Comparison of ENCODE assay signal across 10 cellular contexts in the genomic region with DNA sequence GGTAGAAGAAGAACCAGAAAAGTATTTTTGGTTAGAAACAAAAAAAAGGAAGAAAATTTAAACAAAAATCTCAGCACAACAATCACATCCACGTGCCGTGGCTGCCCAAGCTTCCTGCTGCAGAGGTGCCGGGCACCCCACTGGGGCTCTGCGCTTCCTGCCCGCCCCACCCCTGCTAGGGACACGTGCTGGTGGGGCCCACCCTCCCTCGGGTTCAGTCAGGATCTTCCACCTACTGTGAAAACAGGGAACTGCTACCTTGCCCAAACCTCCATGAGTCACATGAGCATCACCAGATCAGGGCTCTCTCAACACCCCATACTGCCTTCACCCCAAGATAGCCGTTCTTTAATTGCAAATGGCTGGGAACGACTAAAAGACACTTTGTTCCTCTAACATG. TPM values are rescaled to one million over a fixed set of nuclear protein-coding genes. Genes with fewer than 3 reads are reported as not detected.
A peak's percentile ranks its signal among the peaks of the same experiment; 100 is the strongest.
DNase-seq lines count a peak whose midpoint lies in the region; ATAC-seq and TF ChIP-seq lines count a peak whose summit lies in the region.
"Had no signal": no experiment of that assay in that cellular context is flagged by ENCODE, and none has a peak within 500 bp of the region (broad histone marks: within the 10 kb centered on the region; RNA-seq: fewer than 3 reads in every experiment).

No MANE protein-coding gene starts in this region.

- TF ChIP-seq CTCF in H9 (conservative IDR thresholded peaks at IDR 0.05) = no peak
- no peak for TF ChIP-seq CTCF in activated B cell treated with CpG ODN at 0.5 μM for 24 hours (IDR thresholded peaks at IDR 0.05)
- TF ChIP-seq CTCF in hepatocyte (IDR thresholded peaks at IDR 0.05; ENCODE audit: poor library complexity) = no peak

- no peaks in the 10 kb centered on the region; the same call in 1 of the 2 replicates for H3K27me3 Mint-ChIP-seq in H9 (ENCODE audit: low read depth)
- H3K27me3 Mint-ChIP-seq in activated B cell treated with CpG ODN at 0.5 μM for 24 hours = no peaks in the 10 kb centered on the region

- intact Hi-C loops in activated B cell treated with CpG ODN at 0.5 μM for 24 hours (cut with micrococcal nuclease) (no loop called here), left colon (cut with DNase I, micrococcal nuclease) (no loop called here)

- H4K91ac ChIP-seq in H9 (ENCODE audit: insufficient read length, low read depth, low read length) = no peak overlapping the region

- H3K36me3 ChIP-seq in hepatocyte (replicated peaks; ENCODE audit: insufficient read depth, low read depth) = peaks cover 4% of the 10 kb centered on the region

- H3K27ac ChIP-seq in H9 (ENCODE audit: insufficient read length, low read depth, low read length) (no peak overlapping the region), hepatocyte (no peak overlapping the region)
- H3K27ac ChIP-seq: pancreas had no signal

- H3K4me2 ChIP-seq in H9 (ENCODE audit: insufficient read depth, insufficient read length, low read length) (no peak overlapping the region), hepatocyte (no peak overlapping the region)

- H2BK120ac ChIP-seq in H9 (ENCODE audit: low read depth, low read length, poor library complexity, severe bottlenecking) = no peak overlapping the region

- H3K23ac ChIP-seq in H9 (ENCODE audit: insufficient read length, low read depth, low read length) = no peak overlapping the region

- no peaks in the 10 kb centered on the region for H3K9me2 ChIP-seq in hepatocyte (replicated peaks; ENCODE audit: insufficient read depth)

- H3K23me2 ChIP-seq in H9 (ENCODE audit: insufficient read length, low read depth, low read length, poor library complexity, severe bottlenecking) = no peaks in the 10 kb centered on the region

- H2BK5ac ChIP-seq in H9 (ENCODE audit: insufficient read length, low read length) = no peak overlapping the region

- H3K79me1 ChIP-seq in H9 (ENCODE audit: insufficient read depth, low read depth, low read length, poor library complexity, severe bottlenecking) = no peaks in the 10 kb centered on the region

- H3K9ac ChIP-seq in H9 (ENCODE audit: extremely low read depth, insufficient read length, low read length) = no peak overlapping the region

- H3K27ac Mint-ChIP-seq in H9 = peak overlapping the region in 2 of 3 experiments; percentile 83 to 85; a peak in 3 of 7 replicates
- H3K27ac Mint-ChIP-seq in activated B cell treated with CpG ODN at 0.5 μM for 24 hours = peak overlapping the region; percentile 30

- no peak overlapping the region for H2BK20ac ChIP-seq in H9 (ENCODE audit: low read depth, low read length, poor library complexity, severe bottlenecking)

- no peak overlapping the region for H2AFZ ChIP-seq in H9 (ENCODE audit: low read length)
- no peak overlapping the region for H2AFZ ChIP-seq in hepatocyte

- ATAC-seq in activated B cell treated with CpG ODN at 0.5 μM for 24 hours (ENCODE audit: low read depth) = peak; percentile 62
- ATAC-seq in left colon = no peak

- H4K8ac ChIP-seq in H9 (replicated peaks; ENCODE audit: insufficient read length, low read depth, low read length) = no peak overlapping the region

- POLR2A ChIA-PET in activated B cell treated with CpG ODN at 0.5 μM for 24 hours (lab: Charles Lee) = interaction anchor here (0.5 to 1.2 kb wide), 2 partner anchors 12 to 228 kb away, joined by 4 read pairs; no protein-coding TSS in a partner anchor

- DNase-seq in H9 (no peak), activated B cell treated with CpG ODN at 0.5 μM for 24 hours (no peak), hepatocyte (ENCODE audit: low spot score) (no peak), 8988T (no peak), left colon (no peak)
- peak; percentile 78 for DNase-seq in central memory CD4-positive, alpha-beta T cell
- DNase-seq in stimulated activated CD8-positive, alpha-beta memory T cell treated with anti-CD3 and anti-CD28 coated beads, Interleukin-4, amount 100 ng/mL, for 24 hours (ENCODE audit: low read depth) = peak; percentile 56
- DNase-seq: GOT3, NCI-H774, pancreas had no signal

- no peak overlapping the region for H3K18ac ChIP-seq in H9 (ENCODE audit: insufficient read length, low read depth, low read length)

- H2BK12ac ChIP-seq in H9 (ENCODE audit: insufficient read length, low read depth, low read length) = no peak overlapping the region

- H3K79me2 ChIP-seq in H9 (ENCODE audit: insufficient read depth, low read length) = no peaks in the 10 kb centered on the region
- H3K79me2 ChIP-seq in hepatocyte = no peaks in the 10 kb centered on the region

- H2BK15ac ChIP-seq in H9 (ENCODE audit: low read depth, low read length) = no peak overlapping the region

- H3K4ac ChIP-seq in H9 (ENCODE audit: low read depth, low read length) = no peak overlapping the region

- no CpG with 5 or more reads among the region's 9 CpGs for WGBS in H9 (ENCODE audit: extremely low coverage, insufficient read length, low lambda C conversion rate)
- WGBS in hepatocyte (ENCODE audit: low lambda C conversion rate, missing lambda C conversion rate) = 90% methylated on average over 9 of the region's 9 CpGs

- no peak overlapping the region for H2AK5ac ChIP-seq in H9 (ENCODE audit: insufficient read length, low read length)

- no peak overlapping the region for H3T11ph ChIP-seq in H9 (ENCODE audit: low read length)

- H3K9me3 ChIP-seq in H9 (ENCODE audit: control insufficient read depth, low read depth, low read length) = no peaks in the 10 kb centered on the region
- no peaks in the 10 kb centered on the region for H3K9me3 ChIP-seq in hepatocyte (ENCODE audit: low read depth)
- H3K9me3 ChIP-seq: pancreas had no signal

- peaks cover 60 to 89% (median 83%) of the 10 kb centered on the region in 3 experiments; a peak in 6 of 7 replicates for H3K36me3 Mint-ChIP-seq in H9 (ENCODE audit: insufficient read depth in 1 of 3, low read depth in 3 of 3)
- H3K36me3 Mint-ChIP-seq in activated B cell treated with CpG ODN at 0.5 μM for 24 hours (ENCODE audit: low read depth) = peaks cover 89% of the 10 kb centered on the region

- H4K5ac ChIP-seq in H9 (ENCODE audit: insufficient read length, low read depth, low read length) = no peak overlapping the region

- no peak overlapping the region for H3K14ac ChIP-seq in H9 (ENCODE audit: insufficient read depth, low read length)

- CTCF ChIA-PET in activated B cell treated with CpG ODN at 0.5 μM for 24 hours (lab: Charles Lee) = interaction anchor here (0.8 to 1.5 kb wide), 2 partner anchors 165 to 309 kb away, joined by 3 to 4 read pairs; no protein-coding TSS in a partner anchor

- no peak overlapping the region for H3K4me3 ChIP-seq in hepatocyte
- H3K4me3 ChIP-seq: pancreas had no signal

- H3K9me3 Mint-ChIP-seq in H9 (no peaks in the 10 kb centered on the region), activated B cell treated with CpG ODN at 0.5 μM for 24 hours (no peaks in the 10 kb centered on the region)

- H3K4me1 Mint-ChIP-seq in H9 (no peaks in the 10 kb centered on the region), activated B cell treated with CpG ODN at 0.5 μM for 24 hours (peaks cover 14% of the 10 kb centered on the region)

- H3K27me3 ChIP-seq in H9 (ENCODE audit: insufficient read depth, low read length) (no peaks in the 10 kb centered on the region), hepatocyte (no peaks in the 10 kb centered on the region)
- H3K27me3 ChIP-seq: pancreas had no signal

- H3K56ac ChIP-seq in H9 (ENCODE audit: insufficient read length, low read depth, low read length) = no peak overlapping the region

- H3K4me3 Mint-ChIP-seq in H9 (no peak overlapping the region), activated B cell treated with CpG ODN at 0.5 μM for 24 hours (no peak overlapping the region)

- H4K20me1 ChIP-seq in H9 (ENCODE audit: control insufficient read depth, insufficient read depth, insufficient read length) = no peaks in the 10 kb centered on the region
- H4K20me1 ChIP-seq in hepatocyte (ENCODE audit: insufficient read depth, poor library complexity, severe bottlenecking) = no peaks in the 10 kb centered on the region

- no peaks in the 10 kb centered on the region for H3K4me1 ChIP-seq in H9 (ENCODE audit: insufficient read depth, low read length)
- no peaks in the 10 kb centered on the region for H3K4me1 ChIP-seq in hepatocyte (ENCODE audit: insufficient read depth)
- H3K4me1 ChIP-seq: pancreas had no signal

RNA-seq across cellular contexts. Expression of a gene that starts 24.4 kb away (rescaled TPM):
- total RNA-seq in H9 (2021) = 9.7 and 11.2 TPM in 2 replicates
- 368 and 391 TPM in 2 replicates for total RNA-seq in activated B cell treated with CpG ODN at 0.5 μM for 24 hours
- 37.5 and 44.4 TPM in 2 replicates for total RNA-seq in hepatocyte
- polyA plus RNA-seq in hepatocyte = 38.5 and 47.6 TPM in 2 replicates
- 10 to 100 TPM; 70.6 to 79.0 TPM for total RNA-seq in left colon

RNA-seq across cellular contexts. Expression of a gene that starts 34.2 kb away (rescaled TPM):
- total RNA-seq in H9 (2021) = 101 and 106 TPM in 2 replicates
- 93.8 and 107 TPM in 2 replicates for total RNA-seq in activated B cell treated with CpG ODN at 0.5 μM for 24 hours
- 17.7 and 20.9 TPM in 2 replicates for total RNA-seq in hepatocyte
- 26.2 and 31.6 TPM in 2 replicates for polyA plus RNA-seq in hepatocyte
- 10 to 100 TPM; 35.7 to 45.1 TPM for total RNA-seq in left colon

Comparison
In these comparisons a context has a peak if more than half of its experiments do, and no peak if none do; other contexts are left out.
1. DNase-seq: peak in central memory CD4-positive, alpha-beta T cell (single experiment) and stimulated activated CD8-positive, alpha-beta memory T cell treated with anti-CD3 and anti-CD28 coated beads, Interleukin-4, amount 100 ng/mL, for 24 hours (single experiment); none in H9 (single experiment), activated B cell treated with CpG ODN at 0.5 μM for 24 hours (single experiment), hepatocyte (single experiment), 8988T (single experiment) and left colon (0 of 2).